ENCODE assay signal across 1 cellular context in the genomic region with DNA sequence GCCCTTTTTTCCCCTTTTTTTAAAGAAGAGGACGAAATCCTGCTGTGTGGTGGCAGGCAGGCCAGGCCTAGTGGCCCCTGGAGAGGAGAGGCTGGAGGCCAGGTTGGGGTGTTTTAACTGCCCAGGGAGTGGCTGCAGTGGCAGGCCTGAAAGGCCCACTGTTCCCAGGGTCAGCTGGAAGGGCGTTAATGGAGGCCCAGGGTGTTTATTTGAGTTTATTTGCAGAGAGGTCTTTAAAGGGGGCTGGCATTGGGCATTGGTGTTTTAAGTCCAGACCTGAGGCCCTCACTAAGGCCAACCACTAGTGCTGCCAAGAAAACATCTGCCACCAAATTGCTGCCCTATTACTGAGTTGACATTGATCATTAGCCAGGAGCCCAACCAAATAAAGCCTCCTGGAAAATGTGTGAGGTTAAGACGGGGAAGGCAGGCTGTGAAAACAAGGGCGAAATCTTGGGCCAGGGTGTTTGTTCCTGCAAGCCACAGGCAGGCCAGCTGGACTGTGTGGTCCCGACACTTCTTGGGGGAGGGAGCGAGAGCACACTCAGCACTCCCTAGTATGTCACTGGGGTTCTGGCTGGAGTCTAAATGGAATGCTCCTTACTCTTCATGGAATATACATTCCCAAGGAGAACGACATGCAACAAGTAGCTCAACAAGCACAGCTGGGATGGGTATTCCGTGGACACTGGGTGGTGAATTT.
TF ChIP-seq lines count a peak whose summit lies in the region.

No MANE protein-coding gene starts in this region.

TF ChIP-seq in IMR-90, 13 proteins besides CTCF, POLR2A, EP300 and RAD21 (continued from another document):
- TF ChIP-seq MAZ (IDR thresholded peaks at IDR 0.05; ENCODE audit: borderline replicate concordance, low read depth, low read length) (0 out of 2 replicates have a peak, but pooled peaks have one; percentile 12), NFE2L2 (IDR thresholded peaks at IDR 0.05; ENCODE audit: low read depth, low read length) (no peak), MXI1 (IDR thresholded peaks at IDR 0.05; ENCODE audit: borderline replicate concordance, low read depth, low read length) (peak; percentile 39; the same call in 1 of the 2 replicates)
